Comparison of ENCODE assay signal across 30 cellular contexts in genomic region chr12:52224154-52224553, GRCh38. TPM values are rescaled to one million over a fixed set of nuclear protein-coding genes. Genes with fewer than 3 reads are reported as not detected.
DNase-seq lines count a peak whose midpoint lies in the region; ATAC-seq, FAIRE-seq and TF ChIP-seq lines count a peak whose summit lies in the region.
"Had no signal": no experiment of that assay in that cellular context is flagged by ENCODE, and none has a peak within 500 bp of the region (broad histone marks: within the 10 kb centered on the region; RNA-seq: fewer than 3 reads in every experiment).

No MANE protein-coding gene starts in this region.

- WGBS in GM23248 (ENCODE audit: low coverage in 1 of 2, low lambda C conversion rate in 2 of 2, missing lambda C conversion rate in 2 of 2), 2 experiments: 8 to 15% methylated on average over 3 of the region's 3 CpGs

- peaks cover 16% of the 10 kb centered on the region for H3K4me1 ChIP-seq in GM23248 (ENCODE audit: insufficient read depth)
- peaks cover 32% of the 10 kb centered on the region for H3K4me1 ChIP-seq in RWPE2 (ENCODE audit: insufficient read depth, poor library complexity, severe bottlenecking)
- H3K4me1 ChIP-seq in skeletal muscle satellite cell (ENCODE audit: control insufficient read depth, insufficient read depth, low read length): peaks cover 38% of the 10 kb centered on the region
- H3K4me1 ChIP-seq in CD8-positive, alpha-beta memory T cell (ENCODE audit: insufficient read depth, low read length): no peaks in the 10 kb centered on the region
- H3K4me1 ChIP-seq: right atrium auricular region, upper lobe of right lung had no signal

- CTCF ChIA-PET in CD8-positive, alpha-beta memory T cell (lab: Charles Lee): interaction anchor here (2.0 kb wide), 1 partner anchor 11 kb away, joined by 5 read pairs; no protein-coding TSS in a partner anchor

- H3K36me3 Mint-ChIP-seq in CD8-positive, alpha-beta memory T cell: no peaks in the 10 kb centered on the region
- H3K36me3 Mint-ChIP-seq: activated CD4-positive, alpha-beta memory T cell treated with anti-CD3 and anti-CD28 coated beads for 36 hours had no signal

- no peak for ATAC-seq in RWPE2 (ENCODE audit: low read depth)
- no peak for ATAC-seq in GM21737 (IDR thresholded peaks at IDR 0.05; ENCODE audit: unreplicated experiment)
- ATAC-seq: upper lobe of right lung had no signal

- DNase-seq in GM23248 (peak; percentile 65), RWPE2 (ENCODE audit: low spot score) (no peak), fibroblast of peridontal ligament (ENCODE audit: extremely low read depth) (peak; percentile 77), RCC 7860 (ENCODE audit: low spot score) (no peak)
- DNase-seq in CD8-positive, alpha-beta memory T cell: no peak
- DNase-seq: activated CD4-positive, alpha-beta memory T cell treated with anti-CD3 and anti-CD28 coated beads for 36 hours; activated CD8-positive, alpha-beta memory T cell treated with anti-CD3 and anti-CD28 coated beads, Interleukin-2, amount 50 U/mL, for 48 hours; activated naive CD4-positive, alpha-beta T cell treated with anti-CD3 and anti-CD28 coated beads, Interleukin-2, amount 50 U/mL, for 16 hours; central memory CD4-positive, alpha-beta T cell; dermis blood vessel endothelial cell; head of caudate nucleus; kidney glomerular epithelial cell; MG63; NCI-H2081 treated with DMSO at 0.1 percent for 48 hours; NCI-H345; NCI-H774; SK-N-SH; stimulated activated CD4-positive, alpha-beta T cell treated with anti-CD3 and anti-CD28 coated beads, Interleukin-4, amount 100 ng/mL, for 1 hour; substantia nigra; upper lobe of right lung had no signal

- peak overlapping the region; percentile 72 for H3K27ac ChIP-seq in GM23248
- H3K27ac ChIP-seq in RWPE2 (ENCODE audit: poor library complexity, severe bottlenecking): peak overlapping the region; percentile 49
- no peak overlapping the region for H3K27ac ChIP-seq in CD8-positive, alpha-beta memory T cell (ENCODE audit: low read depth, low read length)
- H3K27ac ChIP-seq: C4-2B, parathyroid adenoma, right atrium auricular region, upper lobe of right lung had no signal

- no peak overlapping the region for H3K27ac Mint-ChIP-seq in CD8-positive, alpha-beta memory T cell
- H3K27ac Mint-ChIP-seq: activated CD4-positive, alpha-beta memory T cell treated with anti-CD3 and anti-CD28 coated beads for 36 hours; T-helper 1 cell treated with Interleukin-12 subunit alpha and Interleukin-12 subunit beta and Interleukin-4 antibody, amounts not matched to agents 30 μg/mL and 1 μg/mL, for 36 hours had no signal

- H3K9me3 ChIP-seq in GM23248 (ENCODE audit: low read depth): no peaks in the 10 kb centered on the region
- H3K9me3 ChIP-seq in RWPE2 (ENCODE audit: severe bottlenecking): peaks cover 3% of the 10 kb centered on the region
- H3K9me3 ChIP-seq in skeletal muscle satellite cell (replicated peaks; ENCODE audit: low read length): peaks cover 5% of the 10 kb centered on the region
- no peaks in the 10 kb centered on the region for H3K9me3 ChIP-seq in CD8-positive, alpha-beta memory T cell (ENCODE audit: low read length)
- H3K9me3 ChIP-seq: right atrium auricular region, upper lobe of right lung had no signal

- no peaks in the 10 kb centered on the region for H3K79me2 ChIP-seq in GM23248 (ENCODE audit: insufficient read depth)
- H3K79me2 ChIP-seq: parathyroid adenoma had no signal

- POLR2A ChIA-PET in CD8-positive, alpha-beta memory T cell (lab: Charles Lee): no interaction called here

- H3K4me2 ChIP-seq in GM23248 (ENCODE audit: unreplicated experiment) (no peak overlapping the region), skeletal muscle satellite cell (ENCODE audit: low read length) (no peak overlapping the region)
- H3K4me2 ChIP-seq: SK-N-SH had no signal

- H3F3A ChIP-seq in GM23248 (ENCODE audit: insufficient read depth): peaks cover 31% of the 10 kb centered on the region

- no peaks in the 10 kb centered on the region for H3K9me2 ChIP-seq in GM23248 (ENCODE audit: insufficient read depth)
- H3K9me2 ChIP-seq: SK-N-SH had no signal

- H4K20me1 ChIP-seq in GM23248 (ENCODE audit: insufficient read depth): no peaks in the 10 kb centered on the region

- FAIRE-seq in RCC 7860 (lab: Jason Lieb, UNC): no peak
- FAIRE-seq: GM12892, H54 had no signal

- no peak for TF ChIP-seq CTCF in RWPE2 (IDR thresholded peaks at IDR 0.05; ENCODE audit: poor library complexity, severe bottlenecking)

- H3K36me3 ChIP-seq in GM23248 (ENCODE audit: low read depth) (no peaks in the 10 kb centered on the region), RWPE2 (ENCODE audit: low read depth) (no peaks in the 10 kb centered on the region), skeletal muscle satellite cell (ENCODE audit: insufficient read depth, low read length) (no peaks in the 10 kb centered on the region)
- H3K36me3 ChIP-seq in CD8-positive, alpha-beta memory T cell (ENCODE audit: insufficient read depth, low read length): no peaks in the 10 kb centered on the region
- H3K36me3 ChIP-seq: right atrium auricular region, upper lobe of right lung had no signal

- H3K4me1 Mint-ChIP-seq in CD8-positive, alpha-beta memory T cell: no peaks in the 10 kb centered on the region

- peaks cover 13 to 48% of the 10 kb centered on the region in 2 donors for H3K27me3 Mint-ChIP-seq in CD8-positive, alpha-beta memory T cell

- no peak overlapping the region for H3K4me3 Mint-ChIP-seq in CD8-positive, alpha-beta memory T cell
- H3K4me3 Mint-ChIP-seq: activated CD4-positive, alpha-beta memory T cell treated with anti-CD3 and anti-CD28 coated beads for 36 hours; T-helper 1 cell treated with Interleukin-12 subunit alpha and Interleukin-12 subunit beta and Interleukin-4 antibody, amounts not matched to agents 30 μg/mL and 1 μg/mL, for 36 hours had no signal

- peak overlapping the region; percentile 31; the same call in 1 of the 2 replicates for H2AFZ ChIP-seq in GM23248
- H2AFZ ChIP-seq: parathyroid adenoma had no signal

- H3K4me3 ChIP-seq in GM23248 (no peak overlapping the region), RWPE2 (ENCODE audit: severe bottlenecking) (no peak overlapping the region), skeletal muscle satellite cell (ENCODE audit: low read length) (no peak overlapping the region)
- no peak overlapping the region for H3K4me3 ChIP-seq in CD8-positive, alpha-beta memory T cell (ENCODE audit: low read length)
- H3K4me3 ChIP-seq: lung, MG63, right atrium auricular region, upper lobe of right lung had no signal

- peak overlapping the region; percentile 26; the same call in 1 of the 2 replicates for H3K9ac ChIP-seq in GM23248
- H3K9ac ChIP-seq in skeletal muscle satellite cell (ENCODE audit: low read depth, low read length): peak overlapping the region; percentile 38
- H3K9ac ChIP-seq: parathyroid adenoma, SK-N-SH had no signal

- in situ Hi-C loops in GM23248 (cut with MboI): no loop called here

- H3K27me3 ChIP-seq in GM23248 (replicated peaks; ENCODE audit: insufficient read depth): no peaks in the 10 kb centered on the region
- H3K27me3 ChIP-seq in RWPE2 (ENCODE audit: insufficient read depth, poor library complexity, severe bottlenecking): no peaks in the 10 kb centered on the region
- H3K27me3 ChIP-seq in skeletal muscle satellite cell (ENCODE audit: control insufficient read depth, insufficient read depth, low read length): no peaks in the 10 kb centered on the region
- peaks cover 13% of the 10 kb centered on the region for H3K27me3 ChIP-seq in CD8-positive, alpha-beta memory T cell (ENCODE audit: insufficient read depth, low read length, poor library complexity, severe bottlenecking)
- H3K27me3 ChIP-seq: MG63, right atrium auricular region, upper lobe of right lung had no signal

- H3K9me3 Mint-ChIP-seq in CD8-positive, alpha-beta memory T cell: no peaks in the 10 kb centered on the region
- H3K9me3 Mint-ChIP-seq: activated CD4-positive, alpha-beta memory T cell treated with anti-CD3 and anti-CD28 coated beads for 36 hours; T-helper 1 cell treated with Interleukin-12 subunit alpha and Interleukin-12 subunit beta and Interleukin-4 antibody, amounts not matched to agents 30 μg/mL and 1 μg/mL, for 36 hours had no signal

RNA-seq across cellular contexts. Expression of gene KRT7, which starts 8.9 kb away (rescaled TPM):
- total RNA-seq in GM23248 (2014; rRNA removed; shearing (Covaris generic)): 5.7 and 11.0 TPM in 2 replicates
- polyA plus RNA-seq in GM23248 (2016; fragmentation: Nextera tagmentation; extraction: Ambion mirVana): 14.4 and 17.4 TPM in 2 replicates
- 2.3 and 12.5 TPM in 2 replicates for total RNA-seq in skeletal muscle satellite cell (2012; rRNA removed)
- 1 to 10 TPM; 3.2 to 5.6 TPM for total RNA-seq in CD8-positive, alpha-beta memory T cell
- polyA plus RNA-seq in CD8-positive, alpha-beta memory T cell: not detected
- polyA plus RNA-seq: neural cell had no signal

RNA-seq across cellular contexts. Expression of gene KRT80, which starts 32.3 kb away (rescaled TPM):
- 0.38 and 0.65 TPM in 2 replicates for total RNA-seq in GM23248 (2014; rRNA removed; shearing (Covaris generic))
- 1.3 TPM in 2 replicates for polyA plus RNA-seq in GM23248 (2016; fragmentation: Nextera tagmentation; extraction: Ambion mirVana)
- total RNA-seq in skeletal muscle satellite cell (2012; rRNA removed): under 0.01 and 1.5 TPM in 2 replicates
- not detected for total RNA-seq in CD8-positive, alpha-beta memory T cell
- polyA plus RNA-seq in CD8-positive, alpha-beta memory T cell: not detected
- total RNA-seq: activated CD4-positive, alpha-beta memory T cell treated with anti-CD3 and anti-CD28 coated beads for 36 hours had no signal
- polyA plus RNA-seq: neural cell had no signal

RNA-seq across cellular contexts. Expression of gene KRT86, which starts 50.3 kb away (rescaled TPM):
- total RNA-seq in GM23248 (2014; rRNA removed; shearing (Covaris generic)): 0.11 TPM in 1 of 2 replicates, not detected in the other
- polyA plus RNA-seq in GM23248 (2016; fragmentation: Nextera tagmentation; extraction: Ambion mirVana): 0.16 and 0.27 TPM in 2 replicates
- total RNA-seq in skeletal muscle satellite cell (2012; rRNA removed): 0.22 TPM in 1 of 2 replicates, not detected in the other
- under 1 TPM in 1 of 2 experiments, not detected in 1; 0.31 TPM for total RNA-seq in CD8-positive, alpha-beta memory T cell
- polyA plus RNA-seq in CD8-positive, alpha-beta memory T cell: not detected
- total RNA-seq: dermis blood vessel endothelial cell, right atrium auricular region had no signal
- polyA plus RNA-seq: neural cell had no signal

Comparison
In these comparisons a context has a peak if more than half of its experiments do, and no peak if none do; other contexts are left out.
1. DNase-seq: peak in GM23248 (single experiment) and fibroblast of peridontal ligament (single experiment); none in RWPE2 (single experiment), CD8-positive, alpha-beta memory T cell (0 of 5) and RCC 7860 (single experiment).